In the genomic region with DNA sequence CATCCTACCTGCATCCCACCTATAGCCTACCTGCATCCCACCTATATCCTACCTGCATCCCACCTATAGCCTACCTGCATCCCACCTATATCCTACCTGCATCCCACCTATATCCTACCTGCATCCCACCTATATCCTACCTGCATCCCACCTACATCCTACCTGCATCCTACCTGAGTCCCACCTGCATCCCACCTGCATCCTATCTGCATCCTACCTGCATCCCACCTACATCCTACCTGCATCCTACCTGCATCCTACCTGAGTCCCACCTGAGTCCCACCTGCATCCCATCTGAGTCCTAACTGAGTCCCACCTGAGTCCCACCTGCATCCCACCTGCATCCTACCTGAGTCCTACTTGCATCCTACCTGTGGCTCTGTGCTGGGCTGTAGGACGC, we compare ENCODE assay signal across 2 cellular contexts. TPM values are rescaled to one million over a fixed set of nuclear protein-coding genes. Genes with fewer than 3 reads are reported as not detected.
"Had no signal": no experiment of that assay in that cellular context is flagged by ENCODE, and none has a peak within 500 bp of the region (broad histone marks: within the 10 kb centered on the region; RNA-seq: fewer than 3 reads in every experiment).

No MANE protein-coding gene starts in this region.

RNA-seq across cellular contexts. Expression of gene MRGPRE, which starts 25.3 kb away (rescaled TPM):
- total RNA-seq: G401 had no signal
- polyA plus RNA-seq: GM12878 had no signal

RNA-seq across cellular contexts. Expression of gene MRGPRG, which starts 38.9 kb away (rescaled TPM):
- total RNA-seq: G401, GM12878 had no signal
- polyA plus RNA-seq: GM12878 had no signal
